ENCODE assay signal across 18 cellular contexts in the genomic region with DNA sequence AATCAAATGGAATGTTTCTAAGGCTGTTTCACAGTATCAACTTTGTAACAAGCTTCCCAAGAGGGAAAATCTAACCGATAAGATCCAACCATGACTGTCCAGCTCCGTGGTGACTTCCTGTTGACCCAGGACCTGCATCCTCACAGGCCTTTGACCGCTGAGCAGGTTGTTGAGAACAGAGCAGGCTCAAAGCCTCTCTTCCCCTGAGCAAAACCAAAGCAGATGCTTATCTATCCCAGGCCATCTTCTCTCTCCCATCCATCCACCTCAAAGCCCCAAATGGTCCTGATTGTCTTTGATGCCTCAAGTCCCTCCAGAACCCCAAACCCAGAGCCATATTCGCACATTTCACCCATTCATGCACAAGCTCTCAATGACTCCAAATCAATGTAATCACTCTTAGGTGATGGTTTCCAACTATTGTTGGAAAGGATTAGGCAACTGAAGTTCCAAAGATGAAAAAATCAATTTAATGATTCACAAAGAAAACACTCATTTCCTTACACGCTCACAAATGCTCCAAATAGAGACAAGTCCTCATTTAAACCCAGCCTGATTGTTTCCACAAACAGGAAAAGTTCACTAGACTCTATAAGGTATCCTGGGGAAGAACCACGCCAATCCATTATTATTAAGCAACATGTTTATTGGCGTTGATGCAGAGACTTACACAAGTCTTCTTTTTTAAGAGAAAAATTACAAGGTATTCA. TPM values are rescaled to one million over a fixed set of nuclear protein-coding genes. Genes with fewer than 3 reads are reported as not detected.
DNase-seq lines count a peak whose midpoint lies in the region; ATAC-seq and TF ChIP-seq lines count a peak whose summit lies in the region.
"Had no signal": no experiment of that assay in that cellular context is flagged by ENCODE, and none has a peak within 500 bp of the region (broad histone marks: within the 10 kb centered on the region; RNA-seq: fewer than 3 reads in every experiment).

No MANE protein-coding gene starts in this region.

- TF ChIP-seq CTCF in brain microvascular endothelial cell (IDR thresholded peaks at IDR 0.05; ENCODE audit: low read depth, low read length, missing control alignments), result no peak
- no peak for TF ChIP-seq CTCF in fibroblast of mammary gland (conservative IDR thresholded peaks at IDR 0.05; ENCODE audit: control insufficient read depth, insufficient read depth, low read depth, low read length)

- in situ Hi-C loops in brain microvascular endothelial cell (cut with HindIII; ENCODE audit: low pct_ligation_motif_present, low sequenced_read_pairs), result no loop called here

- H3K4me3 ChIP-seq in brain microvascular endothelial cell (ENCODE audit: low read depth, low read length) (no peak overlapping the region), fibroblast of mammary gland (ENCODE audit: control insufficient read depth, low read depth, low read length) (no peak overlapping the region), subcutaneous abdominal adipose tissue (ENCODE audit: low read depth in 1 of 5, low read length in 5 of 5) (no peak overlapping the region)
- H3K4me3 ChIP-seq: SJSA1, thoracic aorta had no signal

- H3K9me3 ChIP-seq in subcutaneous abdominal adipose tissue (ENCODE audit: control insufficient read depth in 5 of 5, low read length in 5 of 5), result no peaks in the 10 kb centered on the region
- H3K9me3 ChIP-seq: SJSA1, thoracic aorta had no signal

- H3K27me3 ChIP-seq in brain microvascular endothelial cell (replicated peaks) (no peaks in the 10 kb centered on the region), subcutaneous abdominal adipose tissue (ENCODE audit: control insufficient read depth in 5 of 5, insufficient read depth in 4 of 5, low read length in 5 of 5) (no peaks in the 10 kb centered on the region)
- H3K27me3 ChIP-seq: SJSA1 had no signal

- no peak for ATAC-seq in HG03457 (IDR thresholded peaks at IDR 0.05; ENCODE audit: unreplicated experiment)
- no peak for ATAC-seq in HG02763 (IDR thresholded peaks at IDR 0.05; ENCODE audit: unreplicated experiment)
- no peak for ATAC-seq in activated CD4-positive, CD25-positive, alpha-beta regulatory T cell treated with anti-CD3 and anti-CD28 coated beads, Interleukin-2, amount 50 U/mL, for 24 hours
- ATAC-seq: activated CD8-positive, alpha-beta T cell treated with anti-CD3 and anti-CD28 coated beads for 36 hours; activated T-cell treated with anti-CD3 and anti-CD28 coated beads, Interleukin-2, amount 50 U/mL, for 4 hours had no signal

- H3K36me3 ChIP-seq in brain microvascular endothelial cell (replicated peaks) (no peaks in the 10 kb centered on the region), subcutaneous abdominal adipose tissue (ENCODE audit: control insufficient read depth in 5 of 5, insufficient read depth in 5 of 5, low read length in 5 of 5) (peaks cover 0 to 8% (median 3%) of the 10 kb centered on the region in 5 donors)
- H3K36me3 ChIP-seq: SJSA1, thoracic aorta had no signal

- DNase-seq in HT1080 (ENCODE audit: low read depth) (peak; percentile 18), brain microvascular endothelial cell (no peak), fibroblast of mammary gland (ENCODE audit: low read depth) (peak; percentile 65)
- DNase-seq: activated B cell treated with CpG ODN at 0.5 μM for 24 hours; activated CD8-positive, alpha-beta T cell treated with anti-CD3 and anti-CD28 coated beads for 36 hours; activated naive CD4-positive, alpha-beta T cell treated with anti-CD3 and anti-CD28 coated beads, Interleukin-2, amount 50 U/mL, for 16 hours; activated T-cell treated with anti-CD3 and anti-CD28 coated beads, Interleukin-2, amount 50 U/mL, for 4 hours; GOT3; head of caudate nucleus; NCI-H2171 treated with DMSO at 0.1 percent for 48 hours; NCI-H748 treated with DMSO at 0.1 percent for 48 hours; stimulated activated CD4-positive, alpha-beta T cell treated with anti-CD3 and anti-CD28 coated beads, Interleukin-15, amount 100 ng/mL, for 24 hours had no signal

- H3K9ac ChIP-seq in subcutaneous abdominal adipose tissue (ENCODE audit: low read length in 5 of 5), result peak overlapping the region in 1 of 5 donors; percentile 21

- peaks cover 14 to 71% (median 63%) of the 10 kb centered on the region in 5 donors for H3K4me1 ChIP-seq in subcutaneous abdominal adipose tissue (ENCODE audit: control insufficient read depth in 5 of 5, insufficient read depth in 5 of 5, low read length in 5 of 5)

- peak overlapping the region; percentile 13 for H3K27ac ChIP-seq in brain microvascular endothelial cell
- H3K27ac ChIP-seq in subcutaneous abdominal adipose tissue (ENCODE audit: low read depth, low read length), result peak overlapping the region; percentile 88
- H3K27ac ChIP-seq: SJSA1 had no signal

RNA-seq across cellular contexts. Expression of gene C11orf58, which starts 48.7 kb away (rescaled TPM):
- total RNA-seq in HT1080 (2014; rRNA removed; shearing (Covaris generic)), result 128 and 156 TPM in 2 replicates
- 89.3 and 92.9 TPM in 2 replicates for polyA plus RNA-seq in HT1080 (2015; cell fraction: cytosol; rRNA removed)
- 73.3 and 75.0 TPM in 2 replicates for polyA plus RNA-seq in HT1080 (2015; cell fraction: nucleus; rRNA removed)
